Comparison of ENCODE assay signal across 7 cellular contexts in genomic region chr18:79944126-79944731, GRCh38. TPM values are rescaled to one million over a fixed set of nuclear protein-coding genes. Genes with fewer than 3 reads are reported as not detected.
DNase-seq lines count a peak whose midpoint lies in the region; ATAC-seq and TF ChIP-seq lines count a peak whose summit lies in the region.

No MANE protein-coding gene starts in this region.

- peaks cover 25% of the 10 kb centered on the region for H3K4me1 Mint-ChIP-seq in activated T-helper 1 cell treated with anti-CD3 and anti-CD28 coated beads, Interleukin-12 subunit alpha, Interleukin-12 subunit beta, Interleukin-2, Interleukin-4 antibody, amounts not matched to agents 30 ng/mL and 10 ng/mL and 1 ng/mL, durations not matched to agents 14 hours and 24 hours and 36 hours (ENCODE audit: low read depth)
- peaks cover 42% of the 10 kb centered on the region for H3K4me1 Mint-ChIP-seq in osteocyte (ENCODE audit: unreplicated experiment)

- H3K9ac ChIP-seq in SK-N-SH = no peak overlapping the region

- peaks cover 0 to 54% (median 21%) of the 10 kb centered on the region in 4 donors for H3K4me1 ChIP-seq in tibial artery
- H3K4me1 ChIP-seq in SK-N-SH (ENCODE audit: control insufficient read depth in 1 of 2, insufficient read depth in 2 of 2, low read depth in 1 of 2, low read length in 1 of 2) = peaks cover 0 to 4% of the 10 kb centered on the region in 2 experiments; a peak in 1 of 4 replicates

- H3K27me3 ChIP-seq in tibial artery (no peaks in the 10 kb centered on the region), SK-N-SH (ENCODE audit: insufficient read depth) (no peaks in the 10 kb centered on the region)

- no peak for TF ChIP-seq EP300 in SK-N-SH (IDR thresholded peaks at IDR 0.05; ENCODE audit: borderline replicate concordance in 1 of 2, low read depth in 1 of 2, low read length in 1 of 2)

- no peak for DNase-seq in activated T-helper 1 cell treated with anti-CD3 and anti-CD28 coated beads, Interleukin-12 subunit alpha, Interleukin-12 subunit beta, Interleukin-2, Interleukin-4 antibody, amounts not matched to agents 30 ng/mL and 10 ng/mL and 1 ng/mL, durations not matched to agents 14 hours and 24 hours and 36 hours (ENCODE audit: low spot score)
- DNase-seq in osteocyte (ENCODE audit: extremely low spot score, unreplicated experiment) = no peak
- no peak for DNase-seq in tibial artery
- no peak for DNase-seq in foreskin melanocyte
- DNase-seq in SK-N-SH = no peak

- peak overlapping the region; percentile 63 for H3K27ac Mint-ChIP-seq in activated T-helper 1 cell treated with anti-CD3 and anti-CD28 coated beads, Interleukin-12 subunit alpha, Interleukin-12 subunit beta, Interleukin-2, Interleukin-4 antibody, amounts not matched to agents 30 ng/mL and 10 ng/mL and 1 ng/mL, durations not matched to agents 14 hours and 24 hours and 36 hours
- H3K27ac Mint-ChIP-seq in osteocyte (ENCODE audit: unreplicated experiment) = peak overlapping the region; percentile 50

- H3K4me2 ChIP-seq in SK-N-SH = no peak overlapping the region

- H2AFZ ChIP-seq in SK-N-SH (ENCODE audit: low read depth) = no peak overlapping the region

- intact Hi-C loops in activated T-helper 1 cell treated with anti-CD3 and anti-CD28 coated beads, Interleukin-12 subunit alpha, Interleukin-12 subunit beta, Interleukin-2, Interleukin-4 antibody, amounts not matched to agents 30 ng/mL and 10 ng/mL and 1 ng/mL, durations not matched to agents 14 hours and 24 hours and 36 hours (cut with micrococcal nuclease) = loop anchor here (10.0 kb wide), 1 partner anchor 149 kb away; the partner anchor contains the start of gene KCNG2
- intact Hi-C loops in tibial artery (cut with DNase I; ENCODE audit: low total_unique reads) = no loop called here

- H3K27ac ChIP-seq in tibial artery (no peak overlapping the region), SK-N-SH (ENCODE audit: low read depth in 2 of 2, low read length in 1 of 2) (no peak overlapping the region)

- H3K4me3 Mint-ChIP-seq in activated T-helper 1 cell treated with anti-CD3 and anti-CD28 coated beads, Interleukin-12 subunit alpha, Interleukin-12 subunit beta, Interleukin-2, Interleukin-4 antibody, amounts not matched to agents 30 ng/mL and 10 ng/mL and 1 ng/mL, durations not matched to agents 14 hours and 24 hours and 36 hours = peak overlapping the region; percentile 2
- H3K4me3 Mint-ChIP-seq in osteocyte (ENCODE audit: unreplicated experiment) = no peak overlapping the region

- POLR2A ChIA-PET in SK-N-SH (lab: Yijun Ruan, JAX) = no interaction called here

- TF ChIP-seq CTCF in osteocyte (IDR thresholded peaks at IDR 0.05) (no peak), tibial artery (IDR thresholded peaks at IDR 0.05) (no peak), SK-N-SH (IDR thresholded peaks at IDR 0.05) (no peak)

- CTCF ChIA-PET in SK-N-SH (lab: Yijun Ruan, JAX) = no interaction called here

- no peaks in the 10 kb centered on the region for H3K27me3 Mint-ChIP-seq in activated T-helper 1 cell treated with anti-CD3 and anti-CD28 coated beads, Interleukin-12 subunit alpha, Interleukin-12 subunit beta, Interleukin-2, Interleukin-4 antibody, amounts not matched to agents 30 ng/mL and 10 ng/mL and 1 ng/mL, durations not matched to agents 14 hours and 24 hours and 36 hours (ENCODE audit: insufficient read depth)
- no peaks in the 10 kb centered on the region for H3K27me3 Mint-ChIP-seq in osteocyte (ENCODE audit: unreplicated experiment)

- no peaks in the 10 kb centered on the region for H3K9me3 Mint-ChIP-seq in activated T-helper 1 cell treated with anti-CD3 and anti-CD28 coated beads, Interleukin-12 subunit alpha, Interleukin-12 subunit beta, Interleukin-2, Interleukin-4 antibody, amounts not matched to agents 30 ng/mL and 10 ng/mL and 1 ng/mL, durations not matched to agents 14 hours and 24 hours and 36 hours
- H3K9me3 Mint-ChIP-seq in osteocyte (ENCODE audit: unreplicated experiment) = peaks cover 4% of the 10 kb centered on the region

- H3K9me3 ChIP-seq in tibial artery = no peaks in the 10 kb centered on the region
- H3K9me3 ChIP-seq in SK-N-SH = no peaks in the 10 kb centered on the region

- peaks cover 21% of the 10 kb centered on the region for H3K36me3 Mint-ChIP-seq in activated T-helper 1 cell treated with anti-CD3 and anti-CD28 coated beads, Interleukin-12 subunit alpha, Interleukin-12 subunit beta, Interleukin-2, Interleukin-4 antibody, amounts not matched to agents 30 ng/mL and 10 ng/mL and 1 ng/mL, durations not matched to agents 14 hours and 24 hours and 36 hours (ENCODE audit: low read depth)
- H3K36me3 Mint-ChIP-seq in osteocyte (ENCODE audit: unreplicated experiment) = peaks cover 24% of the 10 kb centered on the region

- H4K20me1 ChIP-seq in SK-N-SH (ENCODE audit: insufficient read depth) = peaks cover 18% of the 10 kb centered on the region; the same call in 1 of the 2 replicates

- ATAC-seq in GM18858 (IDR thresholded peaks at IDR 0.05; ENCODE audit: unreplicated experiment) = peak; percentile 48
- ATAC-seq in HG03432 (IDR thresholded peaks at IDR 0.05; ENCODE audit: unreplicated experiment) = peak; percentile 76

- peaks cover 33% of the 10 kb centered on the region; the same call in 1 of the 2 replicates for H3K79me2 ChIP-seq in SK-N-SH (ENCODE audit: insufficient read depth)

- H3K4me3 ChIP-seq in tibial artery (no peak overlapping the region), SK-N-SH (ENCODE audit: low read depth in 2 of 2, low read length in 1 of 2) (no peak overlapping the region)

- 90% methylated on average over 4 of the region's 11 CpGs for WGBS in SK-N-SH (ENCODE audit: low lambda C conversion rate)

- no peaks in the 10 kb centered on the region for H3K9me2 ChIP-seq in SK-N-SH

- peaks cover 5 to 40% (median 38%) of the 10 kb centered on the region in 3 donors for H3K36me3 ChIP-seq in tibial artery
- peaks cover 8 to 12% of the 10 kb centered on the region in 2 experiments for H3K36me3 ChIP-seq in SK-N-SH (replicated peaks in 1 of 2; ENCODE audit: control insufficient read depth in 1 of 2, insufficient read depth in 2 of 2, low read length in 1 of 2)

- no peak for TF ChIP-seq RAD21 in SK-N-SH (IDR thresholded peaks at IDR 0.05; ENCODE audit: low read length)

- no peaks in the 10 kb centered on the region for H3F3A ChIP-seq in SK-N-SH (replicated peaks; ENCODE audit: insufficient read depth)

TF ChIP-seq in SK-N-SH, 30 proteins besides CTCF, POLR2A, EP300 and RAD21:
- TF ChIP-seq MXI1 (IDR thresholded peaks at IDR 0.05; ENCODE audit: low read depth, low read length) (no peak), FOSL2 (IDR thresholded peaks at IDR 0.05; ENCODE audit: borderline replicate concordance, low read depth) (no peak), POLR2AphosphoS5 (IDR thresholded peaks at IDR 0.05; ENCODE audit: low read depth, low read length) (no peak), RXRA (IDR thresholded peaks at IDR 0.05; ENCODE audit: borderline replicate concordance, low read depth) (no peak), RCOR1 (IDR thresholded peaks at IDR 0.05; ENCODE audit: low read length) (no peak), FOXJ3 (CRISPR knock-in tag; IDR thresholded peaks at IDR 0.05) (no peak), EZH2phosphoT487 (IDR thresholded peaks at IDR 0.05; ENCODE audit: borderline replicate concordance, low read depth) (no peak), GABPA (IDR thresholded peaks at IDR 0.05; ENCODE audit: low read depth) (no peak), SIN3A (IDR thresholded peaks at IDR 0.05; ENCODE audit: borderline replicate concordance, low read depth, low read length) (no peak), CHD2 (IDR thresholded peaks at IDR 0.05; ENCODE audit: low read length, partially characterized antibody) (no peak)
- TF ChIP-seq, protein P1, sequence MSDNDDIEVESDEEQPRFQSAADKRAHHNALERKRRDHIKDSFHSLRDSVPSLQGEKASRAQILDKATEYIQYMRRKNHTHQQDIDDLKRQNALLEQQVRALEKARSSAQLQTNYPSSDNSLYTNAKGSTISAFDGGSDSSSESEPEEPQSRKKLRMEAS (IDR thresholded peaks at IDR 0.05; ENCODE audit: low read depth) = no peak

RNA-seq across cellular contexts. Expression of gene SLC66A2, which starts 7.2 kb away (rescaled TPM):
- total RNA-seq in activated T-helper 1 cell treated with anti-CD3 and anti-CD28 coated beads, Interleukin-12 subunit alpha, Interleukin-12 subunit beta, Interleukin-2, Interleukin-4 antibody, amounts not matched to agents 30 ng/mL and 10 ng/mL and 1 ng/mL, durations not matched to agents 14 hours and 24 hours and 36 hours = 49.2 and 54.6 TPM in 2 replicates
- total RNA-seq in osteocyte = 35.1 and 38.6 TPM in 2 replicates
- polyA plus RNA-seq in SK-N-SH (2012; rRNA removed) = 14.5 and 14.9 TPM in 2 replicates
- polyA plus RNA-seq in SK-N-SH (2012; cell fraction: cytosol; rRNA removed) = 6.8 and 12.3 TPM in 2 replicates
- polyA plus RNA-seq in SK-N-SH (2012; cell fraction: nucleus; rRNA removed) = 16.8 and 17.5 TPM in 2 replicates

RNA-seq across cellular contexts. Expression of gene HSBP1L1, which starts 20.2 kb away (rescaled TPM):
- total RNA-seq in activated T-helper 1 cell treated with anti-CD3 and anti-CD28 coated beads, Interleukin-12 subunit alpha, Interleukin-12 subunit beta, Interleukin-2, Interleukin-4 antibody, amounts not matched to agents 30 ng/mL and 10 ng/mL and 1 ng/mL, durations not matched to agents 14 hours and 24 hours and 36 hours = 9.0 and 10.0 TPM in 2 replicates
- 1.6 and 2.0 TPM in 2 replicates for total RNA-seq in osteocyte
- 7.4 and 8.4 TPM in 2 replicates for polyA plus RNA-seq in SK-N-SH (2012; rRNA removed)
- 7.3 and 7.6 TPM in 2 replicates for polyA plus RNA-seq in SK-N-SH (2012; cell fraction: cytosol; rRNA removed)
- 14.9 and 16.5 TPM in 2 replicates for polyA plus RNA-seq in SK-N-SH (2012; cell fraction: nucleus; rRNA removed)

RNA-seq across cellular contexts. Expression of gene TXNL4A, which starts 44.1 kb away (rescaled TPM):
- 190 and 198 TPM in 2 replicates for total RNA-seq in activated T-helper 1 cell treated with anti-CD3 and anti-CD28 coated beads, Interleukin-12 subunit alpha, Interleukin-12 subunit beta, Interleukin-2, Interleukin-4 antibody, amounts not matched to agents 30 ng/mL and 10 ng/mL and 1 ng/mL, durations not matched to agents 14 hours and 24 hours and 36 hours
- total RNA-seq in osteocyte = 117 and 126 TPM in 2 replicates
- polyA plus RNA-seq in SK-N-SH (2012; rRNA removed) = 86.9 and 158 TPM in 2 replicates
- 140 and 195 TPM in 2 replicates for polyA plus RNA-seq in SK-N-SH (2012; cell fraction: cytosol; rRNA removed)
- polyA plus RNA-seq in SK-N-SH (2012; cell fraction: nucleus; rRNA removed) = 45.0 and 80.6 TPM in 2 replicates
